ENCODE assay signal across 2 cellular contexts in the genomic region with DNA sequence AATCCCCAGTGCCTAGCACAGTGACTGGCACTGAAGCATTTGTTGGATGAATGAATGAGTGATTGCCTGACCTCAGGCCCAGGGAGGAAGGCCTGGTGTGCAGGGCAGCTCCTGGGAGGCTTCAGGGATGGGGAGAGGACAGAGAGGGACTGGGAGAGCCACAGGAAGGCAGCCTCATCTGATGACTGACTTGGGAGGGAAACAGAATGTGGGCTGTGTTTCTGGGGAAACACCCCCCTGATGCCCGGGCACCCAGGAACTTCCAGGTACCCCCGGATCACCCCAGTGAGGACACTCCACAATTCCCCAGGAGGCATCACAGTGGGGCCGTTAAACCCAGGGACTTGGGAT.
TF ChIP-seq lines count a peak whose summit lies in the region.

No MANE protein-coding gene starts in this region.

TF ChIP-seq in SK-N-SH, 30 proteins besides CTCF, POLR2A, EP300 and RAD21 (continued from another document):
- TF ChIP-seq, protein P1, sequence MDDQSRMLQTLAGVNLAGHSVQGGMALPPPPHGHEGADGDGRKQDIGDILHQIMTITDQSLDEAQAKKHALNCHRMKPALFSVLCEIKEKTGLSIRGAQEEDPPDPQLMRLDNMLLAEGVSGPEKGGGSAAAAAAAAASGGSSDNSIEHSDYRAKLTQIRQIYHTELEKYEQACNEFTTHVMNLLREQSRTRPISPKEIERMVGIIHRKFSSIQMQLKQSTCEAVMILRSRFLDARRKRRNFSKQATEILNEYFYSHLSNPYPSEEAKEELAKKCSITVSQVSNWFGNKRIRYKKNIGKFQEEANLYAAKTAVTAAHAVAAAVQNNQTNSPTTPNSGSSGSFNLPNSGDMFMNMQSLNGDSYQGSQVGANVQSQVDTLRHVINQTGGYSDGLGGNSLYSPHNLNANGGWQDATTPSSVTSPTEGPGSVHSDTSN (IDR thresholded peaks at IDR 0.05), result no peak
- TF ChIP-seq, protein P2, sequence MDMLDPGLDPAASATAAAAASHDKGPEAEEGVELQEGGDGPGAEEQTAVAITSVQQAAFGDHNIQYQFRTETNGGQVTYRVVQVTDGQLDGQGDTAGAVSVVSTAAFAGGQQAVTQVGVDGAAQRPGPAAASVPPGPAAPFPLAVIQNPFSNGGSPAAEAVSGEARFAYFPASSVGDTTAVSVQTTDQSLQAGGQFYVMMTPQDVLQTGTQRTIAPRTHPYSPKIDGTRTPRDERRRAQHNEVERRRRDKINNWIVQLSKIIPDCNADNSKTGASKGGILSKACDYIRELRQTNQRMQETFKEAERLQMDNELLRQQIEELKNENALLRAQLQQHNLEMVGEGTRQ (IDR thresholded peaks at IDR 0.05; ENCODE audit: borderline replicate concordance, low read depth, low read length), result no peak
- TF ChIP-seq JUND (IDR thresholded peaks at IDR 0.05) (no peak), ZBTB33 (IDR thresholded peaks at IDR 0.05; ENCODE audit: borderline replicate concordance, low read depth) (no peak), RCOR1 (IDR thresholded peaks at IDR 0.05; ENCODE audit: low read length) (no peak), TCF12 (IDR thresholded peaks at IDR 0.05) (no peak), GABPA (IDR thresholded peaks at IDR 0.05; ENCODE audit: low read depth) (no peak), MEF2A (IDR thresholded peaks at IDR 0.05; ENCODE audit: borderline replicate concordance, low read depth) (no peak), EZH2phosphoT487 (IDR thresholded peaks at IDR 0.05; ENCODE audit: borderline replicate concordance, low read depth) (no peak)

TF ChIP-seq in SK-N-SH treated with all-trans-retinoic acid at 6 μM for 48 hours, 23 proteins besides CTCF, POLR2A, EP300 and RAD21 (continued from another document):
- no peak for TF ChIP-seq TSHZ2 (CRISPR knock-in tag; IDR thresholded peaks at IDR 0.05)
- TF ChIP-seq ZFP3 (CRISPR knock-in tag; IDR thresholded peaks at IDR 0.05), result no peak
- no peak for TF ChIP-seq TCF4 (CRISPR knock-in tag; IDR thresholded peaks at IDR 0.05; ENCODE audit: borderline replicate concordance)
